Comparison of ENCODE assay signal across 1 cellular context in the genomic region with DNA sequence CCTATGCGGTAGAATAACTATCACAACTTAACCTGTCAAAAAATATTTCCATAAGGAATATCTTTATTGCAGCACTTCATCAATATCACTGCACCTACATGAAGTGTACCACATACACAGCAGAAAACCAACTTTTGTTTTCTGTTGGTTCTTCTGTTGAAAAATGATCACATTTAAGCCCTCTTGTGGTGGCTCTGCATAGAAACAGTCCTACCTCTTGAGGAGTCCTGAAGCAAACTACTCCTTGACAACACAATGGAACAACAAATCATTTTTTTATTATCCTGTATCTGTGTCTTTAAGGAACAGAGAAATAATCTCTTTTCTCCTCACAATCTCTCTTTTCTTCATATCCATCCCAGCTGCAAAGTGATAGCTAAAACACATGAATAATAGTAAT.
TF ChIP-seq lines count a peak whose summit lies in the region.

No MANE protein-coding gene starts in this region.

TF ChIP-seq in GM23338, 12 proteins besides CTCF, POLR2A, EP300 and RAD21 (continued from another document):
- no peak for TF ChIP-seq ZNF462 (CRISPR knock-in tag; IDR thresholded peaks at IDR 0.05)
- no peak for TF ChIP-seq ETS1 (IDR thresholded peaks at IDR 0.05)
- TF ChIP-seq NANOG (IDR thresholded peaks at IDR 0.05; ENCODE audit: borderline replicate concordance), result no peak
- no peak for TF ChIP-seq STAT1 (IDR thresholded peaks at IDR 0.05; ENCODE audit: unreplicated experiment)
- TF ChIP-seq POLR2AphosphoS5 (IDR thresholded peaks at IDR 0.05; ENCODE audit: low read depth), result no peak
- TF ChIP-seq ZNF331 (CRISPR knock-in tag; IDR thresholded peaks at IDR 0.05; ENCODE audit: low read depth), result no peak
- no peak for TF ChIP-seq JUNB (IDR thresholded peaks at IDR 0.05; ENCODE audit: unreplicated experiment)
- no peak for TF ChIP-seq CREB1 (CRISPR knock-in tag; IDR thresholded peaks at IDR 0.05; ENCODE audit: low read depth)
